ENCODE assay signal across 1 cellular context in genomic region chr3:143004823-143005222, GRCh38.
TF ChIP-seq lines count a peak whose summit lies in the region.

No MANE protein-coding gene starts in this region.

TF ChIP-seq in A549, 52 proteins besides CTCF, POLR2A, EP300 and RAD21:
- TF ChIP-seq TP53 (CRISPR knock-in tag; IDR thresholded peaks at IDR 0.05) (no peak), HES2 (IDR thresholded peaks at IDR 0.05) (no peak), GATA3 (IDR thresholded peaks at IDR 0.05; ENCODE audit: borderline replicate concordance) (no peak), TFCP2L1 (CRISPR knock-in tag; IDR thresholded peaks at IDR 0.05) (no peak), ZSCAN20 (CRISPR knock-in tag; IDR thresholded peaks at IDR 0.05) (no peak), ATOH8 (CRISPR knock-in tag; IDR thresholded peaks at IDR 0.05; ENCODE audit: low read depth) (no peak), MAFK (IDR thresholded peaks at IDR 0.05; ENCODE audit: partially characterized antibody) (peak; percentile 98)
